Comparison of ENCODE assay signal across 8 cellular contexts in the genomic region with DNA sequence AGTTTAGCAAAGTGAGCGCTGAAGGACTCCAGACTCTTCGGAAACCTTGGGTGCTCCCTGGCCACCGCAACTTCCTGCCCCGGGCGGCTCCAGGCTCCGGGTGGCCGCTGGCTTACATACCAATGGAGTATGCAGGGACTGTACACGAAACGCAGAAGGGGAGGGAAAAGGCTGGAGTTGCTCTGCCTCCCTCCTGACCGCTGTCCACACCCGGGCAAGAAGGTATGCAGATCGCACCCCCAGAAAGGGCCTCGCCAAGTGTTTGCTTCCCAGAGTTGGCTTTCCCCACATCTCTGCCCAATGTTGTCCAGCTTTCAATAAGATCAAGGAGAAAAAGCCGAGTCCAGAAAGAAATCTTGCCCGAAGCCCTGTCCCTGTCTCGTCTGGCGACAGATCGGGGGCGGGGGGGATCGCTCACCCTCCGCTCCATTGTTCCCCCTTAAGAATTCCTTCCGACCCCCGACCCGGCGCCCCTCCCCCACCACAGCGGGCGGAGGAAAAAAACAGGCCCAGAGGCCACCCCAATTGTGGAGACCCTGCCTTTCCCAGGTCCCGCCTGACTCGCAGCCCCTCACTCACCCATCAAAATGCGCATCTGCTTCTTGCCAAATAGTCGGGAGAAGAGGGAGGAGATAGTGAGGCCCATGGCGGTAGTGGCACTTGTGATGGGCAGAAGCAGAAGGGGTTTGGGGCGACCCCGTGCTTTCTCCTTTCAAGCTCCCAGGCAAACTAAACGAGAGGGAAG. TPM values are rescaled to one million over a fixed set of nuclear protein-coding genes. Genes with fewer than 3 reads are reported as not detected.
DNase-seq lines count a peak whose midpoint lies in the region; ATAC-seq and TF ChIP-seq lines count a peak whose summit lies in the region.

No MANE protein-coding gene starts in this region.

- H3K14ac ChIP-seq in H9 (ENCODE audit: insufficient read depth, low read length), result peak overlapping the region; percentile 42

- H3K4me3 Mint-ChIP-seq in H9, result peak overlapping the region; percentile 96 to 99
- peak overlapping the region; percentile 91 to 98 for H3K4me3 Mint-ChIP-seq in effector memory CD8-positive, alpha-beta T cell
- peak overlapping the region; percentile 95 for H3K4me3 Mint-ChIP-seq in memory B cell

- no peak overlapping the region for H4K8ac ChIP-seq in H9 (replicated peaks; ENCODE audit: insufficient read length, low read depth, low read length)

- no peak overlapping the region for H3K23ac ChIP-seq in H9 (ENCODE audit: insufficient read length, low read depth, low read length)

- H4K5ac ChIP-seq in H9 (ENCODE audit: insufficient read length, low read depth, low read length), result peak overlapping the region; percentile 67

- H3K79me1 ChIP-seq in H9 (ENCODE audit: insufficient read depth, low read depth, low read length, poor library complexity, severe bottlenecking), result no peaks in the 10 kb centered on the region

- peak; percentile 4 for ATAC-seq in effector memory CD8-positive, alpha-beta T cell (replicated peaks)
- ATAC-seq in memory B cell (ENCODE audit: low read depth), result no peak

- H4K91ac ChIP-seq in H9 (ENCODE audit: insufficient read length, low read depth, low read length), result no peak overlapping the region

- H3K4ac ChIP-seq in H9 (ENCODE audit: low read depth, low read length), result peak overlapping the region; percentile 5; the same call in 1 of the 2 replicates

- H3K9ac ChIP-seq in H9 (ENCODE audit: extremely low read depth, insufficient read length, low read length), result peak overlapping the region; percentile 91

- peak overlapping the region; percentile 96 for H3K18ac ChIP-seq in H9 (ENCODE audit: insufficient read length, low read depth, low read length)

- peak overlapping the region; percentile 4 for H2BK5ac ChIP-seq in H9 (ENCODE audit: insufficient read length, low read length)

- H3K9me3 Mint-ChIP-seq in H9 (peaks cover 0 to 3% of the 10 kb centered on the region in 2 experiments; a peak in 2 of 5 replicates), memory B cell (no peaks in the 10 kb centered on the region)
- H3K9me3 Mint-ChIP-seq in effector memory CD8-positive, alpha-beta T cell, result no peaks in the 10 kb centered on the region

- H3K27me3 Mint-ChIP-seq in H9 (ENCODE audit: low read depth) (no peaks in the 10 kb centered on the region), memory B cell (no peaks in the 10 kb centered on the region)
- no peaks in the 10 kb centered on the region for H3K27me3 Mint-ChIP-seq in effector memory CD8-positive, alpha-beta T cell

- peak overlapping the region; percentile 27 for H3K56ac ChIP-seq in H9 (ENCODE audit: insufficient read length, low read depth, low read length)

- H3K23me2 ChIP-seq in H9 (ENCODE audit: insufficient read length, low read depth, low read length, poor library complexity, severe bottlenecking), result no peaks in the 10 kb centered on the region

- H3K36me3 Mint-ChIP-seq in H9 (ENCODE audit: insufficient read depth in 1 of 3, low read depth in 3 of 3) (peaks cover 3 to 26% (median 22%) of the 10 kb centered on the region in 3 experiments), memory B cell (peaks cover 4% of the 10 kb centered on the region)
- H3K36me3 Mint-ChIP-seq in effector memory CD8-positive, alpha-beta T cell (ENCODE audit: insufficient read depth), result peaks cover 62% of the 10 kb centered on the region

- H3K4me2 ChIP-seq in H9 (ENCODE audit: insufficient read depth, insufficient read length, low read length), result peak overlapping the region; percentile 39

- no peak overlapping the region for H2AK5ac ChIP-seq in H9 (ENCODE audit: insufficient read length, low read length)

- H3K79me2 ChIP-seq in H9 (ENCODE audit: insufficient read depth, low read length), result peaks cover 33% of the 10 kb centered on the region; the same call in 1 of the 2 replicates

- H4K20me1 ChIP-seq in H9 (ENCODE audit: control insufficient read depth, insufficient read depth, insufficient read length), result no peaks in the 10 kb centered on the region

- no peak overlapping the region for H3T11ph ChIP-seq in H9 (ENCODE audit: low read length)

- peak overlapping the region; percentile 85 for H3K27ac ChIP-seq in H9 (ENCODE audit: insufficient read length, low read depth, low read length)

- H3K4me1 ChIP-seq in H9 (ENCODE audit: insufficient read depth, low read length), result no peaks in the 10 kb centered on the region

- no peak overlapping the region for H2BK120ac ChIP-seq in H9 (ENCODE audit: low read depth, low read length, poor library complexity, severe bottlenecking)

- H2BK20ac ChIP-seq in H9 (ENCODE audit: low read depth, low read length, poor library complexity, severe bottlenecking), result no peak overlapping the region

- H3K4me1 Mint-ChIP-seq in H9 (peaks cover 25 to 29% of the 10 kb centered on the region in 2 experiments), memory B cell (peaks cover 22% of the 10 kb centered on the region)
- H3K4me1 Mint-ChIP-seq in effector memory CD8-positive, alpha-beta T cell (ENCODE audit: low read depth in 2 of 2), result peaks cover 37 to 64% of the 10 kb centered on the region in 2 donors

- H3K9me3 ChIP-seq in H9 (ENCODE audit: control insufficient read depth, low read depth, low read length), result no peaks in the 10 kb centered on the region

- no peak overlapping the region for H2BK15ac ChIP-seq in H9 (ENCODE audit: low read depth, low read length)

- DNase-seq in D341Med (ENCODE audit: low spot score), result peak; percentile 63
- peak; percentile 64 for DNase-seq in H9
- peak; percentile 26 for DNase-seq in NCI-H510A (lab: John Stamatoyannopoulos, UW)
- peak; percentile 34 to 40 for DNase-seq in activated CD8-positive, alpha-beta memory T cell treated with anti-CD3 and anti-CD28 coated beads for 4 hours (ENCODE audit: low read depth in 2 of 2)
- peak; percentile 41 to 48 (median 46) for DNase-seq in effector memory CD8-positive, alpha-beta T cell
- DNase-seq in memory B cell (ENCODE audit: low spot score in 2 of 2), result peak; percentile 9 to 27
- peak in 2 of 3 donors; percentile 26 to 35 for DNase-seq in stimulated activated CD4-positive, alpha-beta T cell treated with anti-CD3 and anti-CD28 coated beads, TNF-alpha, amount 100 ng/mL, for 48 hours (ENCODE audit: low read depth in 3 of 3)
- no peak for DNase-seq in NCI-H1694 treated with DMSO at 0.1 percent for 48 hours (lab: John Stamatoyannopoulos, UW)

- TF ChIP-seq CTCF in H9 (conservative IDR thresholded peaks at IDR 0.05), result no peak

- H3K27ac Mint-ChIP-seq in H9 (peak overlapping the region; percentile 100), memory B cell (peak overlapping the region; percentile 100)
- H3K27ac Mint-ChIP-seq in effector memory CD8-positive, alpha-beta T cell, result peak overlapping the region; percentile 100

- WGBS in H9 (ENCODE audit: extremely low coverage, insufficient read length, low lambda C conversion rate), result no CpG with 5 or more reads among the region's 35 CpGs

- H2AFZ ChIP-seq in H9 (ENCODE audit: low read length), result no peak overlapping the region

- no peaks in the 10 kb centered on the region for H3K27me3 ChIP-seq in H9 (ENCODE audit: insufficient read depth, low read length)

- no peak overlapping the region for H2BK12ac ChIP-seq in H9 (ENCODE audit: insufficient read length, low read depth, low read length)

RNA-seq across cellular contexts. Expression of gene ARF4, which starts 0.5 kb away (rescaled TPM):
- 160 TPM in 2 replicates for total RNA-seq in H9 (2021)

RNA-seq across cellular contexts. Expression of gene PDE12, which starts 40.6 kb away (rescaled TPM):
- total RNA-seq in H9 (2021), result 16.8 and 18.9 TPM in 2 replicates

RNA-seq across cellular contexts. Expression of gene DNAH12, which starts 52.5 kb away (rescaled TPM):
- not detected in 2 replicates for total RNA-seq in H9 (2021)
